ENCODE assay signal across 20 cellular contexts in the genomic region with DNA sequence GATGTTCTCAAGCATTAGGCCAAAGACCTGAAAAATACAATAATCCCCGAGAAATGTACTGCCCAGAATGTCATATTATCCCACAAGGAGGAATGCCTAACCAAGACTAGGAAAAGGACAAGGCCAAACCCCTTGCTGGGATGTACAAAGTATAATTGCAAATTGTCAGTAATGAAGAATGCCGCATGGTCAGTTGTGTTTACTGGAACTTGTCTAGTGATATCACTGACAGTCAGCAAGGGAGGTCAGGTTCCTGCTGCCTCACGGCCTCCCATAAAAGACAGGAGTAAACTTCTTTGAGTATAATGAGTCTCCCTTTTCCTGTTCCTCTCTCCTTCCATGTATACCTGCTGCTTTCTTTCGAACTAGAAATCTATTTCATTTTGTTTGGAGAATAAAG.
"Had no signal": no experiment of that assay in that cellular context is flagged by ENCODE, and none has a peak within 500 bp of the region (broad histone marks: within the 10 kb centered on the region; RNA-seq: fewer than 3 reads in every experiment).

No MANE protein-coding gene starts in this region.

- H3K27me3 ChIP-seq: esophagus muscularis mucosa, gastroesophageal sphincter had no signal

- H3K27ac Mint-ChIP-seq: activated CD4-positive, alpha-beta memory T cell treated with anti-CD3 and anti-CD28 coated beads, Interleukin-2, amount 10 ng/mL, durations not matched to agents 7 days and 5 days; activated naive CD4-positive, alpha-beta T cell treated with anti-CD3 and anti-CD28 coated beads, Interleukin-2, amount 50 U/mL, for 24 hours; effector memory CD8-positive, alpha-beta T cell; natural killer cell had no signal

- H3K4me1 ChIP-seq: gastroesophageal sphincter had no signal

- H3K4me3 Mint-ChIP-seq: activated CD4-positive, alpha-beta memory T cell treated with anti-CD3 and anti-CD28 coated beads, Interleukin-2, amount 10 ng/mL, durations not matched to agents 7 days and 5 days; activated naive CD4-positive, alpha-beta T cell treated with anti-CD3 and anti-CD28 coated beads, Interleukin-2, amount 50 U/mL, for 24 hours; brain; effector memory CD8-positive, alpha-beta T cell; natural killer cell had no signal

- H3K4me1 Mint-ChIP-seq: activated CD4-positive, alpha-beta memory T cell treated with anti-CD3 and anti-CD28 coated beads, Interleukin-2, amount 10 ng/mL, durations not matched to agents 7 days and 5 days; activated naive CD4-positive, alpha-beta T cell treated with anti-CD3 and anti-CD28 coated beads, Interleukin-2, amount 50 U/mL, for 24 hours; natural killer cell had no signal

- ATAC-seq: effector memory CD8-positive, alpha-beta T cell; gastroesophageal sphincter; left lobe of liver; natural killer cell; right cardiac atrium; stimulated activated naive CD8-positive, alpha-beta T cell treated with anti-CD3 and anti-CD28 coated beads, Interleukin-15, Interleukin-2, amounts not matched to agents 100 U/mL and 50 U/mL, for 24 hours had no signal

- H3K9me3 ChIP-seq: esophagus muscularis mucosa, gastroesophageal sphincter had no signal

- DNase-seq: activated CD4-positive, alpha-beta memory T cell treated with anti-CD3 and anti-CD28 coated beads, Interleukin-2, amount 10 ng/mL, durations not matched to agents 7 days and 5 days; activated CD4-positive, alpha-beta T cell treated with anti-CD3 and anti-CD28 coated beads for 4 hours; activated CD4-positive, CD25-positive, alpha-beta regulatory T cell; activated gamma-delta T cell treated with Interleukin-2 at 50 U/mL for 16 hours; aorta; effector memory CD8-positive, alpha-beta T cell; kidney; midbrain; natural killer cell; right cardiac atrium; stimulated activated CD4-positive, alpha-beta T cell treated with anti-CD3 and anti-CD28 coated beads, Interleukin-12 subunit alpha, Interleukin-12 subunit beta, amount 100 ng/mL, for 4 hours; stimulated activated CD4-positive, alpha-beta T cell treated with anti-CD3 and anti-CD28 coated beads, Interleukin-4, amount 100 ng/mL, for 4 hours; stimulated activated naive CD8-positive, alpha-beta T cell treated with anti-CD3 and anti-CD28 coated beads, Interleukin-15, Interleukin-2, amounts not matched to agents 100 U/mL and 50 U/mL, for 24 hours; T1000 had no signal

- H3K27ac ChIP-seq: esophagus muscularis mucosa, gastroesophageal sphincter had no signal

- H3K9me3 Mint-ChIP-seq: activated naive CD4-positive, alpha-beta T cell treated with anti-CD3 and anti-CD28 coated beads, Interleukin-2, amount 50 U/mL, for 24 hours; effector memory CD8-positive, alpha-beta T cell; natural killer cell had no signal

- H3K27me3 Mint-ChIP-seq: activated CD4-positive, alpha-beta memory T cell treated with anti-CD3 and anti-CD28 coated beads, Interleukin-2, amount 10 ng/mL, durations not matched to agents 7 days and 5 days; activated naive CD4-positive, alpha-beta T cell treated with anti-CD3 and anti-CD28 coated beads, Interleukin-2, amount 50 U/mL, for 24 hours; brain; progenitor cell of endocrine pancreas had no signal

- H3K4me3 ChIP-seq: esophagus muscularis mucosa, gastroesophageal sphincter had no signal

- H3K36me3 ChIP-seq: esophagus muscularis mucosa, gastroesophageal sphincter had no signal

- H3K36me3 Mint-ChIP-seq: activated naive CD4-positive, alpha-beta T cell treated with anti-CD3 and anti-CD28 coated beads, Interleukin-2, amount 50 U/mL, for 24 hours; brain; natural killer cell had no signal
